ENCODE assay signal across 25 cellular contexts in genomic region chr3:172111163-172111562, GRCh38.
"Had no signal": no experiment of that assay in that cellular context is flagged by ENCODE, and none has a peak within 500 bp of the region (broad histone marks: within the 10 kb centered on the region; RNA-seq: fewer than 3 reads in every experiment).

No MANE protein-coding gene starts in this region.

- H3K36me3 ChIP-seq: colonic mucosa had no signal

- H3K27me3 ChIP-seq: colonic mucosa, esophagus squamous epithelium, gastrocnemius medialis, heart right ventricle, left lung had no signal

- DNase-seq: colonic mucosa; cortex of kidney; effector CD8-positive, alpha-beta T cell; effector memory CD8-positive, alpha-beta T cell; endodermal cell; erythroblast; esophagus squamous epithelium; foreskin fibroblast; foreskin melanocyte; gastrocnemius medialis; glutamatergic neuron; head of caudate nucleus; heart right ventricle; hippocampal formation; left cardiac atrium; left lung; left ventricle myocardium superior; lower lobe of right lung; mesenchymal stem cell; midbrain; mucosa of descending colon; naive B cell had no signal

- H3K4me3 Mint-ChIP-seq: dendritic cell treated with granulocyte-macrophage colony-stimulating factor and Interleukin-4, amounts not matched to agents 40 ng/mL and 50 ng/mL, for 4 days; effector memory CD8-positive, alpha-beta T cell; endodermal cell; naive B cell had no signal

- H3K4me1 ChIP-seq: colonic mucosa had no signal

- H3K27ac Mint-ChIP-seq: dendritic cell treated with granulocyte-macrophage colony-stimulating factor and Interleukin-4, amounts not matched to agents 40 ng/mL and 50 ng/mL, for 4 days; effector memory CD8-positive, alpha-beta T cell; endodermal cell; naive B cell had no signal

- H3K27me3 Mint-ChIP-seq: dendritic cell treated with granulocyte-macrophage colony-stimulating factor and Interleukin-4, amounts not matched to agents 40 ng/mL and 50 ng/mL, for 4 days; effector memory CD8-positive, alpha-beta T cell had no signal

- H3K9me3 Mint-ChIP-seq: dendritic cell treated with granulocyte-macrophage colony-stimulating factor and Interleukin-4, amounts not matched to agents 40 ng/mL and 50 ng/mL, for 4 days; effector memory CD8-positive, alpha-beta T cell; endodermal cell had no signal

- H3K27ac ChIP-seq: colonic mucosa, epithelial cell of prostate, esophagus squamous epithelium, gastrocnemius medialis, heart right ventricle, left lung, lower lobe of right lung had no signal

- H3K9me3 ChIP-seq: colonic mucosa, esophagus squamous epithelium, gastrocnemius medialis, heart right ventricle, left lung, lower lobe of right lung, mucosa of descending colon had no signal

- H3K4me3 ChIP-seq: colonic mucosa, esophagus squamous epithelium, gastrocnemius medialis, heart right ventricle, left lung, lower lobe of right lung, mucosa of descending colon had no signal

- ATAC-seq: effector memory CD8-positive, alpha-beta T cell; esophagus mucosa; gastrocnemius medialis; heart right ventricle; left cardiac atrium; left lung; left ventricle myocardium superior; lower lobe of right lung; mucosa of descending colon had no signal
